In the genomic region with DNA sequence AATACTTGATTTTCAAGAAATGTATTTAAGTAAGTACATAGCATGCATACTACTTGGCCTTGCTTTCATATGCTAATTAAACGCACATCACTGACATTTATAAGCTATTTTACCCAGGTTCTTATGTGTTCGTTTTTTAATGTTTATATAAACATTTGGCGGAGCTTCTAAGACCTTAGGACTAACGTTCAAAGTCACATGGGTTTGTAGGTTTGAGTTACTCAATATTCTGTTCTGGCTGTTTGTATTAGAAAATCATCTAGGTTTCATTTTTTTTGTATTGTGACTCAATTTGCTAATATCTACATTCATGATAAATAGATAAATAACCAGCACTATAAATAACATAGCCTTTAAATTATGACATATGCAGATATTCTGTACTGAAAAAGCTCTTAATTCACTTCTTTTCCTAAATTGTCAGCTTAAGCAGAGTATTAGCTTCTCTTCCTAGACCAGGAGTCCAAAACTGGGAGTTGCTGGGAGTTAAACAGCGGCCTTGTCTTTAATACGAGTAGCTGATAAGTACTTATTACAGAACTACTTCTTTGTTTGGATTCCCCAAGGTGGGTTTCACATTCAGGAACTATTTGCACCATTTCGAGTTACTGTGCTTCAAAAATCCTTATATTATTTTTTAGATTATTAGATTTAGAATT, we compare ENCODE assay signal across 2 cellular contexts.
TF ChIP-seq lines count a peak whose summit lies in the region.

No MANE protein-coding gene starts in this region.

TF ChIP-seq in liver, 16 proteins besides CTCF, POLR2A, EP300 and RAD21:
- TF ChIP-seq, protein P1, sequence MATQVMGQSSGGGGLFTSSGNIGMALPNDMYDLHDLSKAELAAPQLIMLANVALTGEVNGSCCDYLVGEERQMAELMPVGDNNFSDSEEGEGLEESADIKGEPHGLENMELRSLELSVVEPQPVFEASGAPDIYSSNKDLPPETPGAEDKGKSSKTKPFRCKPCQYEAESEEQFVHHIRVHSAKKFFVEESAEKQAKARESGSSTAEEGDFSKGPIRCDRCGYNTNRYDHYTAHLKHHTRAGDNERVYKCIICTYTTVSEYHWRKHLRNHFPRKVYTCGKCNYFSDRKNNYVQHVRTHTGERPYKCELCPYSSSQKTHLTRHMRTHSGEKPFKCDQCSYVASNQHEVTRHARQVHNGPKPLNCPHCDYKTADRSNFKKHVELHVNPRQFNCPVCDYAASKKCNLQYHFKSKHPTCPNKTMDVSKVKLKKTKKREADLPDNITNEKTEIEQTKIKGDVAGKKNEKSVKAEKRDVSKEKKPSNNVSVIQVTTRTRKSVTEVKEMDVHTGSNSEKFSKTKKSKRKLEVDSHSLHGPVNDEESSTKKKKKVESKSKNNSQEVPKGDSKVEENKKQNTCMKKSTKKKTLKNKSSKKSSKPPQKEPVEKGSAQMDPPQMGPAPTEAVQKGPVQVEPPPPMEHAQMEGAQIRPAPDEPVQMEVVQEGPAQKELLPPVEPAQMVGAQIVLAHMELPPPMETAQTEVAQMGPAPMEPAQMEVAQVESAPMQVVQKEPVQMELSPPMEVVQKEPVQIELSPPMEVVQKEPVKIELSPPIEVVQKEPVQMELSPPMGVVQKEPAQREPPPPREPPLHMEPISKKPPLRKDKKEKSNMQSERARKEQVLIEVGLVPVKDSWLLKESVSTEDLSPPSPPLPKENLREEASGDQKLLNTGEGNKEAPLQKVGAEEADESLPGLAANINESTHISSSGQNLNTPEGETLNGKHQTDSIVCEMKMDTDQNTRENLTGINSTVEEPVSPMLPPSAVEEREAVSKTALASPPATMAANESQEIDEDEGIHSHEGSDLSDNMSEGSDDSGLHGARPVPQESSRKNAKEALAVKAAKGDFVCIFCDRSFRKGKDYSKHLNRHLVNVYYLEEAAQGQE (IDR thresholded peaks at IDR 0.05), result no peak
- TF ChIP-seq FOXA2 (IDR thresholded peaks at IDR 0.05) (no peak), SP1 (IDR thresholded peaks at IDR 0.05) (no peak), JUND (IDR thresholded peaks at IDR 0.05) (no peak), FOXA1 (IDR thresholded peaks at IDR 0.05) (no peak), NR2F2 (IDR thresholded peaks at IDR 0.05) (no peak), EGR1 (IDR thresholded peaks at IDR 0.05; ENCODE audit: low read depth in 2 of 2) (no peak), HNF4A (conservative IDR thresholded peaks at IDR 0.05) (peak; percentile 52 to 81), HNF4G (IDR thresholded peaks at IDR 0.05) (no peak), RXRA (IDR thresholded peaks at IDR 0.05) (peak in 1 of 2 donors; percentile 16), YY1 (IDR thresholded peaks at IDR 0.05) (peak; percentile 14), TAF1 (conservative IDR thresholded peaks at IDR 0.05) (no peak), GABPA (IDR thresholded peaks at IDR 0.05 in 1 of 2, conservative IDR thresholded peaks at IDR 0.05 in 1 of 2) (no peak)
- TF ChIP-seq, protein P2, sequence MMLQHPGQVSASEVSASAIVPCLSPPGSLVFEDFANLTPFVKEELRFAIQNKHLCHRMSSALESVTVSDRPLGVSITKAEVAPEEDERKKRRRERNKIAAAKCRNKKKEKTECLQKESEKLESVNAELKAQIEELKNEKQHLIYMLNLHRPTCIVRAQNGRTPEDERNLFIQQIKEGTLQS (IDR thresholded peaks at IDR 0.05), result no peak
- TF ChIP-seq, protein P3, sequence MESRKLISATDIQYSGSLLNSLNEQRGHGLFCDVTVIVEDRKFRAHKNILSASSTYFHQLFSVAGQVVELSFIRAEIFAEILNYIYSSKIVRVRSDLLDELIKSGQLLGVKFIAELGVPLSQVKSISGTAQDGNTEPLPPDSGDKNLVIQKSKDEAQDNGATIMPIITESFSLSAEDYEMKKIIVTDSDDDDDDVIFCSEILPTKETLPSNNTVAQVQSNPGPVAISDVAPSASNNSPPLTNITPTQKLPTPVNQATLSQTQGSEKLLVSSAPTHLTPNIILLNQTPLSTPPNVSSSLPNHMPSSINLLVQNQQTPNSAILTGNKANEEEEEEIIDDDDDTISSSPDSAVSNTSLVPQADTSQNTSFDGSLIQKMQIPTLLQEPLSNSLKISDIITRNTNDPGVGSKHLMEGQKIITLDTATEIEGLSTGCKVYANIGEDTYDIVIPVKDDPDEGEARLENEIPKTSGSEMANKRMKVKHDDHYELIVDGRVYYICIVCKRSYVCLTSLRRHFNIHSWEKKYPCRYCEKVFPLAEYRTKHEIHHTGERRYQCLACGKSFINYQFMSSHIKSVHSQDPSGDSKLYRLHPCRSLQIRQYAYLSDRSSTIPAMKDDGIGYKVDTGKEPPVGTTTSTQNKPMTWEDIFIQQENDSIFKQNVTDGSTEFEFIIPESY (IDR thresholded peaks at IDR 0.05), result no peak
- TF ChIP-seq, protein P4, sequence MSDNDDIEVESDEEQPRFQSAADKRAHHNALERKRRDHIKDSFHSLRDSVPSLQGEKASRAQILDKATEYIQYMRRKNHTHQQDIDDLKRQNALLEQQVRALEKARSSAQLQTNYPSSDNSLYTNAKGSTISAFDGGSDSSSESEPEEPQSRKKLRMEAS (IDR thresholded peaks at IDR 0.05), result no peak

TF ChIP-seq in HepG2, 621 proteins besides CTCF, POLR2A, EP300 and RAD21:
- TF ChIP-seq, protein P5, sequence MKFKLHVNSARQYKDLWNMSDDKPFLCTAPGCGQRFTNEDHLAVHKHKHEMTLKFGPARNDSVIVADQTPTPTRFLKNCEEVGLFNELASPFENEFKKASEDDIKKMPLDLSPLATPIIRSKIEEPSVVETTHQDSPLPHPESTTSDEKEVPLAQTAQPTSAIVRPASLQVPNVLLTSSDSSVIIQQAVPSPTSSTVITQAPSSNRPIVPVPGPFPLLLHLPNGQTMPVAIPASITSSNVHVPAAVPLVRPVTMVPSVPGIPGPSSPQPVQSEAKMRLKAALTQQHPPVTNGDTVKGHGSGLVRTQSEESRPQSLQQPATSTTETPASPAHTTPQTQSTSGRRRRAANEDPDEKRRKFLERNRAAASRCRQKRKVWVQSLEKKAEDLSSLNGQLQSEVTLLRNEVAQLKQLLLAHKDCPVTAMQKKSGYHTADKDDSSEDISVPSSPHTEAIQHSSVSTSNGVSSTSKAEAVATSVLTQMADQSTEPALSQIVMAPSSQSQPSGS (CRISPR knock-in tag; IDR thresholded peaks at IDR 0.05), result no peak
- TF ChIP-seq GABPA (IDR thresholded peaks at IDR 0.05; ENCODE audit: low read depth, low read length), result no peak
- TF ChIP-seq GABPA (CRISPR knock-in tag; IDR thresholded peaks at IDR 0.05; ENCODE audit: low read depth), result no peak
- TF ChIP-seq ZKSCAN8 (CRISPR knock-in tag; IDR thresholded peaks at IDR 0.05; ENCODE audit: borderline replicate concordance), result no peak
- no peak for TF ChIP-seq TSC22D2 (CRISPR knock-in tag; IDR thresholded peaks at IDR 0.05; ENCODE audit: borderline replicate concordance)
- no peak for TF ChIP-seq ZNF839 (CRISPR knock-in tag; IDR thresholded peaks at IDR 0.05; ENCODE audit: borderline replicate concordance)
- no peak for TF ChIP-seq ZNF121 (CRISPR knock-in tag; IDR thresholded peaks at IDR 0.05)
- TF ChIP-seq SIX1 (CRISPR knock-in tag; IDR thresholded peaks at IDR 0.05; ENCODE audit: borderline replicate concordance), result no peak
- TF ChIP-seq THYN1 (CRISPR knock-in tag; IDR thresholded peaks at IDR 0.05; ENCODE audit: borderline replicate concordance, low read depth), result no peak
- no peak for TF ChIP-seq GTF2F1 (IDR thresholded peaks at IDR 0.05; ENCODE audit: low read length)
- no peak for TF ChIP-seq ZNF598 (CRISPR knock-in tag; IDR thresholded peaks at IDR 0.05; ENCODE audit: borderline replicate concordance)
- no peak for TF ChIP-seq FIP1L1 (IDR thresholded peaks at IDR 0.05; ENCODE audit: borderline replicate concordance, insufficient read depth, low read depth, low read length)
- no peak for TF ChIP-seq TBX3 (IDR thresholded peaks at IDR 0.05; ENCODE audit: borderline replicate concordance)
- TF ChIP-seq, protein P6, sequence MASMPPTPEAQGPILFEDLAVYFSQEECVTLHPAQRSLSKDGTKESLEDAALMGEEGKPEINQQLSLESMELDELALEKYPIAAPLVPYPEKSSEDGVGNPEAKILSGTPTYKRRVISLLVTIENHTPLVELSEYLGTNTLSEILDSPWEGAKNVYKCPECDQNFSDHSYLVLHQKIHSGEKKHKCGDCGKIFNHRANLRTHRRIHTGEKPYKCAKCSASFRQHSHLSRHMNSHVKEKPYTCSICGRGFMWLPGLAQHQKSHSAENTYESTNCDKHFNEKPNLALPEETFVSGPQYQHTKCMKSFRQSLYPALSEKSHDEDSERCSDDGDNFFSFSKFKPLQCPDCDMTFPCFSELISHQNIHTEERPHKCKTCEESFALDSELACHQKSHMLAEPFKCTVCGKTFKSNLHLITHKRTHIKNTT (CRISPR knock-in tag; IDR thresholded peaks at IDR 0.05), result no peak
- TF ChIP-seq EHMT2 (IDR thresholded peaks at IDR 0.05; ENCODE audit: borderline replicate concordance, low read depth, low read length), result no peak
- no peak for TF ChIP-seq ZNF143 (CRISPR knock-in tag; IDR thresholded peaks at IDR 0.05)
- TF ChIP-seq CBX1 (IDR thresholded peaks at IDR 0.05; ENCODE audit: low read depth), result no peak
- TF ChIP-seq ZMAT3 (CRISPR knock-in tag; conservative IDR thresholded peaks at IDR 0.05), result no peak
- no peak for TF ChIP-seq ZNF614 (CRISPR knock-in tag; IDR thresholded peaks at IDR 0.05; ENCODE audit: borderline replicate concordance)
